Comparison of ENCODE assay signal across 24 cellular contexts in genomic region chr1:116847175-116847574, GRCh38.
DNase-seq lines count a peak whose midpoint lies in the region; ATAC-seq and TF ChIP-seq lines count a peak whose summit lies in the region.
"Had no signal": no experiment of that assay in that cellular context is flagged by ENCODE, and none has a peak within 500 bp of the region (broad histone marks: within the 10 kb centered on the region; RNA-seq: fewer than 3 reads in every experiment).

No MANE protein-coding gene starts in this region.

- no peak overlapping the region for H4K12ac ChIP-seq in trophoblast cell (ENCODE audit: low read depth, low read length)

- no peak overlapping the region for H2BK5ac ChIP-seq in trophoblast cell (ENCODE audit: low read depth, low read length, poor library complexity)

- BruUV-seq in MCF 10A (replicated peaks; lab: Mats Ljungman, UMichigan), result no TSS peak

- H2BK12ac ChIP-seq in trophoblast cell (ENCODE audit: low read length), result peak overlapping the region; percentile 50

- no peak overlapping the region for H3K4me2 ChIP-seq in trophoblast cell (ENCODE audit: low read length)
- H3K4me2 ChIP-seq: A549, neural progenitor cell had no signal

- TF ChIP-seq CTCF in heart right ventricle (IDR thresholded peaks at IDR 0.05) (no peak), MCF 10A (IDR thresholded peaks at IDR 0.05; ENCODE audit: unreplicated experiment) (no peak)

- CTCF ChIA-PET in MCF 10A (lab: Yijun Ruan, JAX), result interaction anchor here (0.6 kb wide), 2 partner anchors 11 to 281 kb away, joined by 3 read pairs; no protein-coding TSS in a partner anchor

- no peak overlapping the region for H3K14ac ChIP-seq in trophoblast cell (ENCODE audit: low read length)

- H2AFZ ChIP-seq in trophoblast cell (ENCODE audit: insufficient read depth, low read length, poor library complexity), result no peak overlapping the region

- H3K9me3 ChIP-seq in heart right ventricle, result peaks cover 0 to 14% (median 0%) of the 10 kb centered on the region in 11 donors
- no peaks in the 10 kb centered on the region for H3K9me3 ChIP-seq in trophoblast cell (ENCODE audit: insufficient read depth, low read depth, low read length)
- H3K9me3 ChIP-seq in aorta (ENCODE audit: control insufficient read depth, low read length), result no peaks in the 10 kb centered on the region

- peak overlapping the region; percentile 8 for H2AK5ac ChIP-seq in trophoblast cell (ENCODE audit: low read length)

- H3K79me2 ChIP-seq in trophoblast cell (ENCODE audit: control insufficient read depth, insufficient read depth, low read length, poor library complexity), result no peaks in the 10 kb centered on the region

- H3K27me3 ChIP-seq in heart right ventricle (no peaks in the 10 kb centered on the region), trophoblast cell (ENCODE audit: insufficient read depth, low read length) (no peaks in the 10 kb centered on the region), aorta (ENCODE audit: control insufficient read depth in 1 of 2, insufficient read depth in 2 of 2, low read length in 1 of 2) (no peaks in the 10 kb centered on the region)
- H3K27me3 ChIP-seq: neural progenitor cell, tibial artery had no signal

- H2BK120ac ChIP-seq in trophoblast cell (ENCODE audit: insufficient read depth, low read length, poor library complexity), result peak overlapping the region; percentile 82

- POLR2A ChIA-PET in MCF 10A (lab: Yijun Ruan, JAX), result no interaction called here

- H3K4me1 ChIP-seq in heart right ventricle, result peaks cover 0 to 13% (median 0%) of the 10 kb centered on the region in 9 donors
- peaks cover 13 to 21% of the 10 kb centered on the region in 2 experiments for H3K4me1 ChIP-seq in trophoblast cell (ENCODE audit: control insufficient read depth in 1 of 2, insufficient read depth in 2 of 2, low read length in 2 of 2)
- no peaks in the 10 kb centered on the region for H3K4me1 ChIP-seq in aorta (ENCODE audit: control insufficient read depth in 1 of 2, insufficient read depth in 2 of 2, low read length in 2 of 2)
- H3K4me1 ChIP-seq: A549, tibial artery had no signal

- intact Hi-C loops in Right ventricle myocardium inferior (cut with DNase I), result no loop called here
- intact Hi-C loops in cardiac septum (cut with DNase I), result no loop called here
- intact Hi-C loops in heart right ventricle (cut with DNase I), result no loop called here
- intact Hi-C loops in aorta (cut with DNase I), result no loop called here
- intact Hi-C loops in MCF 10A (cut with micrococcal nuclease), result no loop called here

- H3K9me3 Mint-ChIP-seq in MCF 10A (ENCODE audit: unreplicated experiment), result peaks cover 9% of the 10 kb centered on the region
- H3K9me3 Mint-ChIP-seq: activated naive CD4-positive, alpha-beta T cell treated with anti-CD3 and anti-CD28 coated beads, Interleukin-2, amount 50 U/mL, for 24 hours; central memory CD8-positive, alpha-beta T cell had no signal

- 79 to 87% methylated on average over 2 of the region's 2 CpGs for WGBS in heart right ventricle, 2 donors
- no CpG with 5 or more reads among the region's 2 CpGs for WGBS in trophoblast cell (ENCODE audit: extremely low coverage, insufficient coverage, insufficient read length)
- 77 to 83% methylated on average over 2 of the region's 2 CpGs for WGBS in aorta, 2 donors

- H3K27ac Mint-ChIP-seq in MCF 10A (ENCODE audit: low read depth, unreplicated experiment), result no peak overlapping the region
- H3K27ac Mint-ChIP-seq: B cell, neural progenitor cell, progenitor cell of endocrine pancreas had no signal

- peak overlapping the region; percentile 85 for H4K91ac ChIP-seq in trophoblast cell (ENCODE audit: low read depth, low read length)

- no peak overlapping the region for H3K23ac ChIP-seq in trophoblast cell (ENCODE audit: low read length)

- no peaks in the 10 kb centered on the region for H3K27me3 Mint-ChIP-seq in MCF 10A (ENCODE audit: insufficient read depth, unreplicated experiment)
- H3K27me3 Mint-ChIP-seq: activated CD4-positive, alpha-beta T cell treated with anti-CD3 and anti-CD28 coated beads, Interleukin-2, amount 10 ng/mL, durations not matched to agents 24 days and 14 days; activated naive CD4-positive, alpha-beta T cell treated with anti-CD3 and anti-CD28 coated beads, Interleukin-2, amount 50 U/mL, for 24 hours; central memory CD8-positive, alpha-beta T cell; progenitor cell of endocrine pancreas; stimulated activated naive CD8-positive, alpha-beta T cell treated with anti-CD3 and anti-CD28 coated beads, Interleukin-15, amount 100 ng/mL, for 72 hours had no signal

- H3K18ac ChIP-seq in trophoblast cell (ENCODE audit: low read length), result no peak overlapping the region

- ATAC-seq in Right ventricle myocardium inferior (peak; percentile 34), heart right ventricle (peak in 5 of 8 donors; percentile 26 to 53 (median 32)), aorta (ENCODE audit: low FRiP score) (peak; percentile 61)
- ATAC-seq: A549, HepG2, SK-N-SH treated with all-trans-retinoic acid at 6 μM for 48 hours had no signal

- H3K36me3 ChIP-seq in heart right ventricle (no peaks in the 10 kb centered on the region), trophoblast cell (ENCODE audit: control insufficient read depth in 1 of 2, insufficient read depth in 2 of 2, low read length in 2 of 2) (no peaks in the 10 kb centered on the region), aorta (ENCODE audit: control insufficient read depth in 1 of 2, insufficient read depth in 2 of 2, low read length in 1 of 2) (peaks cover 0 to 2% of the 10 kb centered on the region in 2 donors)
- H3K36me3 ChIP-seq: neural progenitor cell, tibial artery had no signal

- peak overlapping the region in 8 of 10 donors; percentile 10 to 74 (median 66) for H3K27ac ChIP-seq in heart right ventricle
- H3K27ac ChIP-seq in trophoblast cell (ENCODE audit: low read depth, low read length), result peak overlapping the region; percentile 72
- H3K27ac ChIP-seq in aorta (ENCODE audit: low read depth in 1 of 2, low read length in 2 of 2), result no peak overlapping the region
- H3K27ac ChIP-seq: A549, neural progenitor cell, tibial artery, VCaP had no signal

- H3K4me3 ChIP-seq in heart right ventricle (no peak overlapping the region), trophoblast cell (ENCODE audit: low read depth, low read length) (no peak overlapping the region), aorta (ENCODE audit: low read length in 2 of 2) (no peak overlapping the region)
- H3K4me3 ChIP-seq: A549, neural progenitor cell, tibial artery had no signal

- peaks cover 5% of the 10 kb centered on the region for H3K4me1 Mint-ChIP-seq in MCF 10A (ENCODE audit: insufficient read depth, unreplicated experiment)
- H3K4me1 Mint-ChIP-seq: B cell; central memory CD8-positive, alpha-beta T cell had no signal

- H3K4me3 Mint-ChIP-seq in MCF 10A (ENCODE audit: unreplicated experiment), result no peak overlapping the region
- H3K4me3 Mint-ChIP-seq: activated naive CD4-positive, alpha-beta T cell treated with anti-CD3 and anti-CD28 coated beads, Interleukin-2, amount 50 U/mL, for 24 hours; B cell; central memory CD8-positive, alpha-beta T cell; neural progenitor cell had no signal

- H3K4ac ChIP-seq in trophoblast cell (ENCODE audit: low read depth, low read length), result no peak overlapping the region

- no peak for DNase-seq in Right ventricle myocardium inferior (ENCODE audit: missing footprints)
- no peak for DNase-seq in cardiac septum (ENCODE audit: low spot score)
- no peak for DNase-seq in heart right ventricle
- no peak for DNase-seq in trophoblast cell
- DNase-seq in aorta, result no peak
- no peak for DNase-seq in MCF 10A (ENCODE audit: unreplicated experiment)
- no peak for DNase-seq in stimulated activated naive CD4-positive, alpha-beta T cell treated with Interleukin-2 at 50 U/mL for 16 hours (lab: John Stamatoyannopoulos, UW)
- DNase-seq in NCI-H526 (lab: John Stamatoyannopoulos, UW), result no peak
- DNase-seq: islet precursor cell, NCI-H1694, NCI-H446 treated with DMSO at 0.1 percent for 48 hours, OCI-M1 had no signal

- no peak overlapping the region for H3K9ac ChIP-seq in trophoblast cell (ENCODE audit: low read length)
- H3K9ac ChIP-seq: neural progenitor cell had no signal

- no peaks in the 10 kb centered on the region for H3K36me3 Mint-ChIP-seq in MCF 10A (ENCODE audit: insufficient read depth, unreplicated experiment)
- H3K36me3 Mint-ChIP-seq: neural progenitor cell had no signal

- no peak overlapping the region for H4K8ac ChIP-seq in trophoblast cell (ENCODE audit: low read depth, low read length)

- H3K79me1 ChIP-seq in trophoblast cell (ENCODE audit: low read length), result peaks cover 24% of the 10 kb centered on the region

Comparison
In these comparisons a context has a peak if more than half of its experiments do, and no peak if none do; other contexts are left out.
1. H3K27ac ChIP-seq: peak in heart right ventricle (8 of 10) and trophoblast cell (single experiment); none in aorta (0 of 2).
2. Peak in every context shown above with its lines, with median percentiles within 50 percentile points of each other: ATAC-seq.